Comparison of ENCODE assay signal across 1 cellular context in the genomic region with DNA sequence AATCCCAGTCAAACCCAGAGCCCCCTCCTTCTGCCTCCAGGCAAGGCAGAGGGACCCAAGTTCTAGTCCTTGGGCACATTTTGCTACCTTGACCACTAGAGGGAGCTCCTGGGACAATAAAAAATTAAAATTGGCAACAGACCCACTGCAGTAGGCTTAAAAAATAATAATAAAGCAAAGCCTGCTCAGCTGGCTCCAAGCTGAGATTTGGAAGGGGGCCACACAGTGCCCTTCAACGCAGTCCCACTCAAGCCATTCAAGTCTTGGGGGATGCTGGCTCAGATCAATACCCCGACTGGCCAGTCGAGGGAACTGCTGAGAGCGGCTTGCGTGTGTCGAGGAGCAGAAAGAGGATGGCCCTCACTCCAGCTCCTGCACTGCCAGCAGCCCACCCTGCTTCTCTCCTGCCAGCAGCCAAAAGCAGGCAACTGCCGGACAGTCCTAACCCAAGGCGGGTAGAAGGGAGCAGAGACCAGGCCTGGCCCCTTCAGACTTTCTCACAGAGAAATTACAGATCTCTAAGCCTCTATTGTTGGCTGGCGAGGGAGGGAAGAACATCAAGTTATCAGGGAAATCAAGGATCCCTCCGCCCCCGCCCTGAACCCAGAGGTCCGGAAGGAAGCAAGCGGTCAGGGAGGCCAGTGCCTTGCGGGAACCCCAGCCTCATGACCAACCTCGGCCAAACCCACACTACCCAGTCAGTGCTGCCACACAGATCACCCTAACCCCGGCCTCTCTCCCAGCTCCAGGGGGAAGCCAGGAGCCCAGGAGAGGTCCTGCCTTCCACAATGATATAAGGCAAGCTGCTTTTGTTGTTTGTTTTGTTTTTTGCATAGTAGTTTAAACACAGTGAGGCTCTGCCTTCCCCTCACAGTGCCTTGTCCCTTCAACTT.
TF ChIP-seq lines count a peak whose summit lies in the region.

No MANE protein-coding gene starts in this region.

TF ChIP-seq in GM12891, 5 proteins besides CTCF, POLR2A, EP300 and RAD21:
- no peak for TF ChIP-seq TAF1 (IDR thresholded peaks at IDR 0.05; ENCODE audit: low read depth, low read length)
- no peak for TF ChIP-seq PAX5 (IDR thresholded peaks at IDR 0.05; ENCODE audit: insufficient read depth, low read length, severe bottlenecking)
- TF ChIP-seq SPI1 (IDR thresholded peaks at IDR 0.05; ENCODE audit: low read depth, low read length) = no peak
- no peak for TF ChIP-seq POU2F2 (IDR thresholded peaks at IDR 0.05; ENCODE audit: low read depth, low read length)
- no peak for TF ChIP-seq POLR2AphosphoS5 (IDR thresholded peaks at IDR 0.05; ENCODE audit: low read depth, low read length)
TF ChIP-seq in GM12891: peak in this region for 0.
